ENCODE assay signal across 1 cellular context in the genomic region with DNA sequence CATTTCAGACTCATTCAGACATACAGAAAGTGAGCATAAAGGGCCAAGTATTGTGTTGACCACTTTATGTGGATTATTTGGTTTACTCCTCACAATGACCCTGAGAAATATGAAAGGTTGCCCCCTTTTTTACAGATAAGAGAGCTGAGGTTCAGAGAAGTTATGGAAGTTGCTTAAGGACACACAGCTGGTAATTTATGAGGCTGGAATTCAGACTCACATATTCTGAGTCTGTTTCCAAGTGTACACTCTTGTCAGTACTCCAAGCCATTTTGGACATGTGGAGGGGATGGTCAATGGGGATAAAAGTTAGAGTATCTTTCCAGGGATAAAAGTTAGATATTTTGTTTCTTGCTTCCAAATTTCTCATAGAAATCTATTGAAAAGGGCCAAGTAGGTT.
TF ChIP-seq lines count a peak whose summit lies in the region.

No MANE protein-coding gene starts in this region.

TF ChIP-seq in HepG2, 621 proteins besides CTCF, POLR2A, EP300 and RAD21:
- TF ChIP-seq NR2C2 (CRISPR knock-in tag; IDR thresholded peaks at IDR 0.05; ENCODE audit: borderline replicate concordance), result no peak
- TF ChIP-seq ZNF30 (CRISPR knock-in tag; IDR thresholded peaks at IDR 0.05), result no peak
- peak; percentile 71; the same call in 1 of the 2 replicates for TF ChIP-seq ZNF768 (CRISPR knock-in tag; IDR thresholded peaks at IDR 0.05)
